Comparison of ENCODE assay signal across 8 cellular contexts in genomic region chr7:102834999-102835398, GRCh38.
A peak's percentile ranks its signal among the peaks of the same experiment; 100 is the strongest.
DNase-seq lines count a peak whose midpoint lies in the region; ATAC-seq and TF ChIP-seq lines count a peak whose summit lies in the region.

No MANE protein-coding gene starts in this region.

- H3K27ac ChIP-seq in colonic mucosa (no peak overlapping the region), testis (no peak overlapping the region)

- 76 to 93% methylated on average over 1 of the region's 1 CpG for WGBS in testis, 2 donors

- intact Hi-C loops in colonic mucosa (cut with DNase I) (no loop called here), testis (cut with DNase I; ENCODE audit: low total_unique reads) (no loop called here)

- H3K9ac ChIP-seq in adipocyte (ENCODE audit: low read length) (no peak overlapping the region), colonic mucosa (ENCODE audit: low read depth in 2 of 2, low read length in 2 of 2) (no peak overlapping the region)

- H3K27me3 ChIP-seq in adipocyte (replicated peaks; ENCODE audit: control insufficient read depth, insufficient read depth, low read length) (no peaks in the 10 kb centered on the region), colonic mucosa (no peaks in the 10 kb centered on the region), testis (no peaks in the 10 kb centered on the region)

- ATAC-seq in HG03342 (IDR thresholded peaks at IDR 0.05; ENCODE audit: unreplicated experiment) = peak; percentile 79

- TF ChIP-seq POLR2A in testis (IDR thresholded peaks at IDR 0.05) = no peak

- no peak for TF ChIP-seq CTCF in colonic mucosa (IDR thresholded peaks at IDR 0.05)
- TF ChIP-seq CTCF in testis (IDR thresholded peaks at IDR 0.05) = no peak

- no peaks in the 10 kb centered on the region for H3K9me3 ChIP-seq in adipocyte (ENCODE audit: control insufficient read depth, low read length)
- H3K9me3 ChIP-seq in colonic mucosa = no peaks in the 10 kb centered on the region
- H3K9me3 ChIP-seq in testis = no peaks in the 10 kb centered on the region

- DNase-seq in stimulated activated CD4-positive, alpha-beta T cell treated with anti-CD3 and anti-CD28 coated beads, Interleukin-15, amount 100 ng/mL, for 48 hours (ENCODE audit: low read depth in 2 of 2) = peak; percentile 9 to 10
- DNase-seq in stimulated activated CD4-positive, alpha-beta T cell treated with anti-CD3 and anti-CD28 coated beads, Interleukin-4, amount 100 ng/mL, for 1 hour = no peak
- DNase-seq in adipocyte (ENCODE audit: low read depth) = peak; percentile 66
- DNase-seq in stimulated activated CD8-positive, alpha-beta memory T cell treated with anti-CD3 and anti-CD28 coated beads, Interleukin-15, amount 100 ng/mL, for 48 hours (ENCODE audit: low read depth in 2 of 2) = peak; percentile 1 to 6
- no peak for DNase-seq in inferior parietal cortex (ENCODE audit: extremely low spot score)
- no peak for DNase-seq in colonic mucosa
- DNase-seq in testis = no peak

- peaks cover 37% of the 10 kb centered on the region for H3K4me1 ChIP-seq in adipocyte (ENCODE audit: control insufficient read depth, insufficient read depth, low read length)
- no peaks in the 10 kb centered on the region for H3K4me1 ChIP-seq in colonic mucosa
- no peaks in the 10 kb centered on the region for H3K4me1 ChIP-seq in testis

- H3K4me3 ChIP-seq in adipocyte (ENCODE audit: low read length) = no peak overlapping the region
- H3K4me3 ChIP-seq in colonic mucosa = no peak overlapping the region
- no peak overlapping the region for H3K4me3 ChIP-seq in testis

- H3K36me3 ChIP-seq in adipocyte (ENCODE audit: control insufficient read depth, insufficient read depth, low read length, severe bottlenecking) = no peaks in the 10 kb centered on the region
- no peaks in the 10 kb centered on the region for H3K36me3 ChIP-seq in colonic mucosa
- H3K36me3 ChIP-seq in testis (ENCODE audit: low read depth, missing control alignments) = no peaks in the 10 kb centered on the region

Comparison
In these comparisons a context has a peak if more than half of its experiments do, and no peak if none do; other contexts are left out.
1. DNase-seq: peak in stimulated activated CD4-positive, alpha-beta T cell treated with anti-CD3 and anti-CD28 coated beads, Interleukin-15, amount 100 ng/mL, for 48 hours (2 of 2), adipocyte (single experiment) and stimulated activated CD8-positive, alpha-beta memory T cell treated with anti-CD3 and anti-CD28 coated beads, Interleukin-15, amount 100 ng/mL, for 48 hours (2 of 2); none in stimulated activated CD4-positive, alpha-beta T cell treated with anti-CD3 and anti-CD28 coated beads, Interleukin-4, amount 100 ng/mL, for 1 hour (single experiment), inferior parietal cortex (single experiment), colonic mucosa (single experiment) and testis (single experiment).